In genomic region chrX:47836164-47837072, GRCh38 we compare ENCODE assay signal across 1 cellular context.
TF ChIP-seq lines count a peak whose summit lies in the region.

Gene ZNF81, plus strand, starts transcription at chrX:47836902. Its CDS starts 9,366 bp downstream, at chrX:47846268.

TF ChIP-seq in SK-N-SH, 30 proteins besides CTCF, POLR2A, EP300 and RAD21 (continued from another document):
- TF ChIP-seq ZBTB33 (IDR thresholded peaks at IDR 0.05; ENCODE audit: borderline replicate concordance, low read depth) (peak; percentile 87), FOXM1 (IDR thresholded peaks at IDR 0.05; ENCODE audit: low read depth) (no peak), NFIC (IDR thresholded peaks at IDR 0.05; ENCODE audit: borderline replicate concordance) (no peak), FOXJ3 (CRISPR knock-in tag; IDR thresholded peaks at IDR 0.05) (no peak), CHD2 (IDR thresholded peaks at IDR 0.05; ENCODE audit: low read length, partially characterized antibody) (peak; percentile 67), RXRA (IDR thresholded peaks at IDR 0.05; ENCODE audit: borderline replicate concordance, low read depth) (no peak), REST (IDR thresholded peaks at IDR 0.05; ENCODE audit: low read depth, low read length) (no peak), JUND (IDR thresholded peaks at IDR 0.05) (no peak), MXI1 (IDR thresholded peaks at IDR 0.05; ENCODE audit: low read depth, low read length) (peak; percentile 86), TCF12 (IDR thresholded peaks at IDR 0.05) (no peak)
